Comparison of ENCODE assay signal across 1 cellular context in the genomic region with DNA sequence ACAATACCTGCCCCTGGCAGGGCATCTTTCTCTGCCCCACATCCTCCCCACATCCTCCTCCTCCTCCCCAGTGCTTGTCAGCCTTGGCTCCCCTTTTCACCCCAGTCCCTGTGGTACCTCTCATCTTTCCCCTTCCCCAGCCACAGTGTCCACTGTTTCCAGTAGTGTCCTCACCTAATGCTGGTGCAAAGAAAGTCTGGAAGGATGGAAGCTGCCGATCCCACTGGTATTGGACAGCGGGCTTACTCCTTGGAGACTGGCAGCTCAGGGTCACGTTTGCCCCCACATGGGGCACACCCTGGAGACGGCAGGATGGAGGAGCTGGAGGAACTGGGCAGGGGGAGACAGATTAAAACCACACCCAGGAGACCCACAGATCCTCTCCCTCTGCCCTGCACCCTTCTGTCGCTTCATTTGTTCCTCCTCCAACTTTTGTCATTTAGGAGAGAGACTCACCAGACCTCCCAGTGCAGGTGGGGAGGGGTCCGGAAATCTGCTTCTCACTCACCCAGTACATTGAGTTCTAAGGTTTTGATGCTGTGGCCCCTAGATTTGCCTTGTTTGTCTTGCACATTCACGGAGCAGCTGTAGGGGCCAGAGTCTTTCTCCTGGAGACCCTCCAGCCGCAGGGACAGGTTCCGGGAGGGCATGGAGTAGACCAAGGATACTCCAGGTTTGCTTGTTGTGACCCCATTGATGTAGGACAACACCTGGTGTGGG.
TF ChIP-seq lines count a peak whose summit lies in the region.

No MANE protein-coding gene starts in this region.

TF ChIP-seq in H1, 55 proteins besides CTCF, POLR2A, EP300 and RAD21:
- TF ChIP-seq NRF1 (IDR thresholded peaks at IDR 0.05; ENCODE audit: low read depth, low read length) (no peak), RNF2 (IDR thresholded peaks at IDR 0.05; ENCODE audit: borderline replicate concordance, low read depth, low read length, missing control alignments, poor library complexity, severe bottlenecking) (peak; percentile 85), SUZ12 (IDR thresholded peaks at IDR 0.05; ENCODE audit: low read length) (peak; percentile 88; the same call in 1 of the 2 replicates), EZH2 (IDR thresholded peaks at IDR 0.05; ENCODE audit: low read depth, low read length, severe bottlenecking) (peak; percentile 71)
